34 cellular contexts compared by ENCODE assay signal in the genomic region with DNA sequence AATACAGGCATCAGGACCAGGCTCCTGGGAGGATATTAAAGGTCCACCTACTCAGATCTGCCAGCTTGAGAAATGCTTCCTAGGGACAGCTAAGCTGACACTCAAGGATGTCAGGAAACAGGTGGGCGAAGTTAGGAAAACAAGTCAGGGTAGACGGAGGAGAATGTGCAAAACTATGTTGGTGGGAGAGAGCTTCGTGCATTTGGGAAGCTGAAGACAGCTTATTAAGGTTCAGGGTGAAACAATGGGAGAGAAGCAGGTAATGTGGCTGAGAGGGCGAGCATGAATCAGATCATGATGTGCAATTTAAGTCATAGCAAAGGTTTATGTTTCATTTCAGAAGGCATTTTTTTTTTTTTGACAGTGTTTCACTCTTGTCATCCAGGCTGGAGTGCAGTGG.
"Had no signal": no experiment of that assay in that cellular context is flagged by ENCODE, and none has a peak within 500 bp of the region (broad histone marks: within the 10 kb centered on the region; RNA-seq: fewer than 3 reads in every experiment).

No MANE protein-coding gene starts in this region.

- H3K36me3 Mint-ChIP-seq: activated CD4-positive, alpha-beta memory T cell treated with anti-CD3 and anti-CD28 coated beads for 36 hours; activated naive CD4-positive, alpha-beta T cell treated with anti-CD3 and anti-CD28 coated beads, Interleukin-2, amount 10 ng/mL, durations not matched to agents 7 days and 5 days; activated naive CD4-positive, alpha-beta T cell treated with anti-CD3 and anti-CD28 coated beads, Interleukin-2, amount 50 U/mL, for 24 hours; activated naive CD8-positive, alpha-beta T cell; activated naive CD8-positive, alpha-beta T cell treated with anti-CD3 and anti-CD28 coated beads, Interleukin-2, amount 10 ng/mL, durations not matched to agents 7 days and 5 days; brain had no signal

- H3K27ac ChIP-seq: ascending aorta, cardiac muscle cell, VCaP had no signal

- DNase-seq: activated B cell treated with CpG ODN at 0.5 μM for 24 hours; activated CD4-positive, alpha-beta memory T cell treated with anti-CD3 and anti-CD28 coated beads for 36 hours; activated CD4-positive, alpha-beta T cell treated with anti-CD3 and anti-CD28 coated beads for 4 hours; activated CD4-positive, alpha-beta T cell treated with anti-CD3 and anti-CD28 coated beads, Interleukin-2, amount 10 ng/mL, durations not matched to agents 24 days and 14 days; activated CD4-positive, alpha-beta T cell treated with anti-CD3 and anti-CD28 coated beads, Interleukin-2, amount 50 U/mL, for 1 hour; activated CD4-positive, alpha-beta T cell treated with anti-CD3 and anti-CD28 coated beads, Interleukin-2, amount 50 U/mL, for 4 hours; activated CD4-positive, CD25-positive, alpha-beta regulatory T cell treated with anti-CD3 and anti-CD28 coated beads, Interleukin-2, amount 50 U/mL, for 72 hours; activated CD8-positive, alpha-beta memory T cell treated with anti-CD3 and anti-CD28 coated beads, Interleukin-2, amount 50 U/mL, for 4 hours; activated CD8-positive, alpha-beta T cell treated with anti-CD3 and anti-CD28 coated beads for 36 hours; activated gamma-delta T cell; activated naive CD4-positive, alpha-beta T cell treated with anti-CD3 and anti-CD28 coated beads, Interleukin-2, amount 10 ng/mL, durations not matched to agents 7 days and 5 days; activated naive CD4-positive, alpha-beta T cell treated with Interleukin-2 at 50 U/mL for 16 hours; activated naive CD8-positive, alpha-beta T cell treated with anti-CD3 and anti-CD28 coated beads, Interleukin-2, amount 10 ng/mL, durations not matched to agents 7 days and 5 days; activated naive CD8-positive, alpha-beta T cell treated with anti-CD3 and anti-CD28 coated beads, Interleukin-2, amount 50 U/mL, for 24 hours; activated T-cell treated with anti-CD3 and anti-CD28 coated beads for 4 hours; activated T-cell treated with anti-CD3 and anti-CD28 coated beads, Interleukin-2, amount 50 U/mL, for 1 hour; activated T-cell treated with anti-CD3 and anti-CD28 coated beads, Interleukin-2, amount 50 U/mL, for 4 hours; activated T-cell treated with anti-CD3 and anti-CD28 coated beads, Interleukin-2, amount 50 U/mL, for 72 hours; amygdala; anterior cingulate cortex; central memory CD4-positive, alpha-beta T cell; T-helper 1 cell; T-helper 2 cell; T-helper 9 cell had no signal

- H3K4me3 Mint-ChIP-seq: activated B cell treated with CpG ODN at 0.5 μM for 24 hours; activated CD4-positive, alpha-beta memory T cell treated with anti-CD3 and anti-CD28 coated beads for 36 hours; activated CD4-positive, alpha-beta T cell treated with anti-CD3 and anti-CD28 coated beads, Interleukin-2, amount 10 ng/mL, durations not matched to agents 24 days and 14 days; activated CD8-positive, alpha-beta T cell treated with anti-CD3 and anti-CD28 coated beads for 36 hours; activated naive CD4-positive, alpha-beta T cell treated with anti-CD3 and anti-CD28 coated beads, Interleukin-2, amount 10 ng/mL, durations not matched to agents 7 days and 5 days; activated naive CD4-positive, alpha-beta T cell treated with anti-CD3 and anti-CD28 coated beads, Interleukin-2, amount 50 U/mL, for 24 hours; activated naive CD8-positive, alpha-beta T cell; activated naive CD8-positive, alpha-beta T cell treated with anti-CD3 and anti-CD28 coated beads, Interleukin-2, amount 10 ng/mL, durations not matched to agents 7 days and 5 days; activated naive CD8-positive, alpha-beta T cell treated with anti-CD3 and anti-CD28 coated beads, Interleukin-2, amount 50 U/mL, for 24 hours; activated T-cell treated with anti-CD3 and anti-CD28 coated beads, Interleukin-2, amount 50 U/mL, for 4 hours; activated T-cell treated with anti-CD3 and anti-CD28 coated beads, Interleukin-2, amount 50 U/mL, for 72 hours; activated T-helper 1 cell treated with anti-CD3 and anti-CD28 coated beads, Interleukin-12 subunit alpha, Interleukin-12 subunit beta, Interleukin-2, Interleukin-4 antibody, amounts not matched to agents 30 ng/mL and 10 ng/mL and 1 ng/mL, durations not matched to agents 14 hours and 24 hours and 36 hours; activated T-helper 17 cell treated with anti-CD3 and anti-CD28 coated beads, Interleukin-2, amount 50 U/mL, for 72 hours; brain; T-helper 1 cell treated with Interleukin-12 subunit alpha and Interleukin-12 subunit beta and Interleukin-4 antibody, amounts not matched to agents 30 μg/mL and 1 μg/mL, for 36 hours; T-helper 2 cell treated with Interferon-gamma antibody and Interleukin-4, amounts not matched to agents 5 μg/mL and 100 μg/mL, for 36 hours had no signal

- H3K27ac Mint-ChIP-seq: activated B cell treated with CpG ODN at 0.5 μM for 24 hours; activated CD4-positive, alpha-beta memory T cell treated with anti-CD3 and anti-CD28 coated beads for 36 hours; activated CD4-positive, alpha-beta T cell treated with anti-CD3 and anti-CD28 coated beads, Interleukin-2, amount 10 ng/mL, durations not matched to agents 24 days and 14 days; activated CD8-positive, alpha-beta T cell treated with anti-CD3 and anti-CD28 coated beads for 36 hours; activated naive CD4-positive, alpha-beta T cell treated with anti-CD3 and anti-CD28 coated beads, Interleukin-2, amount 10 ng/mL, durations not matched to agents 7 days and 5 days; activated naive CD4-positive, alpha-beta T cell treated with anti-CD3 and anti-CD28 coated beads, Interleukin-2, amount 50 U/mL, for 24 hours; activated naive CD8-positive, alpha-beta T cell; activated naive CD8-positive, alpha-beta T cell treated with anti-CD3 and anti-CD28 coated beads, Interleukin-2, amount 10 ng/mL, durations not matched to agents 7 days and 5 days; activated naive CD8-positive, alpha-beta T cell treated with anti-CD3 and anti-CD28 coated beads, Interleukin-2, amount 50 U/mL, for 24 hours; activated T-cell treated with anti-CD3 and anti-CD28 coated beads, Interleukin-2, amount 50 U/mL, for 72 hours; activated T-helper 1 cell treated with anti-CD3 and anti-CD28 coated beads, Interleukin-12 subunit alpha, Interleukin-12 subunit beta, Interleukin-2, Interleukin-4 antibody, amounts not matched to agents 30 ng/mL and 10 ng/mL and 1 ng/mL, durations not matched to agents 14 hours and 24 hours and 36 hours; activated T-helper 17 cell treated with anti-CD3 and anti-CD28 coated beads, Interleukin-2, amount 50 U/mL, for 72 hours; brain; T-helper 1 cell treated with Interleukin-12 subunit alpha and Interleukin-12 subunit beta and Interleukin-4 antibody, amounts not matched to agents 30 μg/mL and 1 μg/mL, for 36 hours; T-helper 2 cell treated with Interferon-gamma antibody and Interleukin-4, amounts not matched to agents 5 μg/mL and 100 μg/mL, for 36 hours had no signal

- H3K9me3 Mint-ChIP-seq: activated CD4-positive, alpha-beta memory T cell treated with anti-CD3 and anti-CD28 coated beads for 36 hours; activated CD8-positive, alpha-beta T cell treated with anti-CD3 and anti-CD28 coated beads for 36 hours; activated naive CD4-positive, alpha-beta T cell treated with anti-CD3 and anti-CD28 coated beads, Interleukin-2, amount 10 ng/mL, durations not matched to agents 7 days and 5 days; activated naive CD4-positive, alpha-beta T cell treated with anti-CD3 and anti-CD28 coated beads, Interleukin-2, amount 50 U/mL, for 24 hours; activated naive CD8-positive, alpha-beta T cell treated with anti-CD3 and anti-CD28 coated beads, Interleukin-2, amount 50 U/mL, for 24 hours; activated T-cell treated with anti-CD3 and anti-CD28 coated beads, Interleukin-2, amount 50 U/mL, for 4 hours; activated T-helper 1 cell treated with anti-CD3 and anti-CD28 coated beads, Interleukin-12 subunit alpha, Interleukin-12 subunit beta, Interleukin-2, Interleukin-4 antibody, amounts not matched to agents 30 ng/mL and 10 ng/mL and 1 ng/mL, durations not matched to agents 14 hours and 24 hours and 36 hours; activated T-helper 17 cell treated with anti-CD3 and anti-CD28 coated beads, Interleukin-2, amount 50 U/mL, for 72 hours; T-helper 2 cell treated with Interferon-gamma antibody and Interleukin-4, amounts not matched to agents 5 μg/mL and 100 μg/mL, for 36 hours had no signal

- H3K27me3 Mint-ChIP-seq: activated CD4-positive, alpha-beta T cell treated with anti-CD3 and anti-CD28 coated beads, Interleukin-2, amount 10 ng/mL, durations not matched to agents 24 days and 14 days; activated naive CD4-positive, alpha-beta T cell treated with anti-CD3 and anti-CD28 coated beads, Interleukin-2, amount 10 ng/mL, durations not matched to agents 7 days and 5 days; activated naive CD8-positive, alpha-beta T cell treated with anti-CD3 and anti-CD28 coated beads, Interleukin-2, amount 50 U/mL, for 24 hours had no signal

- H3K4me1 Mint-ChIP-seq: activated B cell treated with CpG ODN at 0.5 μM for 24 hours; activated CD4-positive, alpha-beta T cell treated with anti-CD3 and anti-CD28 coated beads, Interleukin-2, amount 10 ng/mL, durations not matched to agents 24 days and 14 days; activated naive CD4-positive, alpha-beta T cell treated with anti-CD3 and anti-CD28 coated beads, Interleukin-2, amount 10 ng/mL, durations not matched to agents 7 days and 5 days; activated naive CD4-positive, alpha-beta T cell treated with anti-CD3 and anti-CD28 coated beads, Interleukin-2, amount 50 U/mL, for 24 hours; activated naive CD8-positive, alpha-beta T cell treated with anti-CD3 and anti-CD28 coated beads, Interleukin-2, amount 10 ng/mL, durations not matched to agents 7 days and 5 days; activated naive CD8-positive, alpha-beta T cell treated with anti-CD3 and anti-CD28 coated beads, Interleukin-2, amount 50 U/mL, for 24 hours; activated T-helper 17 cell treated with anti-CD3 and anti-CD28 coated beads, Interleukin-2, amount 50 U/mL, for 72 hours had no signal
